In genomic region chr5:115813719-115814118, GRCh38 we compare ENCODE assay signal across 21 cellular contexts. TPM values are rescaled to one million over a fixed set of nuclear protein-coding genes. Genes with fewer than 3 reads are reported as not detected.
DNase-seq lines count a peak whose midpoint lies in the region; ATAC-seq, FAIRE-seq and TF ChIP-seq lines count a peak whose summit lies in the region.
"Had no signal": no experiment of that assay in that cellular context is flagged by ENCODE, and none has a peak within 500 bp of the region (broad histone marks: within the 10 kb centered on the region; RNA-seq: fewer than 3 reads in every experiment).

No MANE protein-coding gene starts in this region.

- 0% methylated on average over 5 of the region's 5 CpGs for WGBS in K562 (ENCODE audit: insufficient coverage, low coverage, missing lambda C conversion rate)

- no peak overlapping the region for H3K4me3 Mint-ChIP-seq in stimulated activated naive CD8-positive, alpha-beta T cell treated with anti-CD3 and anti-CD28 coated beads, Interleukin-15, amount 100 ng/mL, for 72 hours
- H3K4me3 Mint-ChIP-seq in neural crest cell = peak overlapping the region; percentile 99
- H3K4me3 Mint-ChIP-seq: naive thymus-derived CD4-positive, alpha-beta T cell had no signal

- no peak overlapping the region for H2AFZ ChIP-seq in K562 (ENCODE audit: low read depth, low read length)

- in situ Hi-C loops in K562 (cut with MboI) = no loop called here

- ATAC-seq in stimulated activated naive CD8-positive, alpha-beta T cell treated with anti-CD3 and anti-CD28 coated beads, Interleukin-15, amount 100 ng/mL, for 72 hours = peak; percentile 83
- no peak for ATAC-seq in stimulated activated naive CD8-positive, alpha-beta T cell treated with anti-CD3 and anti-CD28 coated beads, Interleukin-15, Interleukin-2, amounts not matched to agents 100 U/mL and 50 U/mL, for 24 hours
- ATAC-seq in K562 (no peak), mucosa of descending colon (no peak), HG03457 (IDR thresholded peaks at IDR 0.05; ENCODE audit: unreplicated experiment) (no peak)
- ATAC-seq: body of pancreas; heart right ventricle; naive thymus-derived CD4-positive, alpha-beta T cell had no signal

- peaks cover 78% of the 10 kb centered on the region for H3K27me3 Mint-ChIP-seq in stimulated activated naive CD8-positive, alpha-beta T cell treated with anti-CD3 and anti-CD28 coated beads, Interleukin-15, amount 100 ng/mL, for 72 hours
- H3K27me3 Mint-ChIP-seq in neural crest cell (ENCODE audit: low read depth) = peaks cover 14% of the 10 kb centered on the region

- H3K4me2 ChIP-seq in K562 (ENCODE audit: insufficient read depth, low read length) = no peak overlapping the region

- H3K4me1 ChIP-seq in K562 (replicated peaks in 1 of 2; ENCODE audit: control insufficient read depth in 2 of 2, insufficient read depth in 2 of 2, low read length in 2 of 2) (no peaks in the 10 kb centered on the region), mucosa of descending colon (ENCODE audit: low read depth) (peaks cover 8% of the 10 kb centered on the region)
- H3K4me1 ChIP-seq: Caco-2, colonic mucosa had no signal

- no peak for TF ChIP-seq RAD21 in K562 (CRISPR knock-in tag; conservative IDR thresholded peaks at IDR 0.05 in 1 of 2, IDR thresholded peaks at IDR 0.05 in 1 of 2)

- H3K27ac Mint-ChIP-seq in stimulated activated naive CD8-positive, alpha-beta T cell treated with anti-CD3 and anti-CD28 coated beads, Interleukin-15, amount 100 ng/mL, for 72 hours = no peak overlapping the region
- H3K27ac Mint-ChIP-seq in neural crest cell (ENCODE audit: unreplicated experiment) = no peak overlapping the region
- H3K27ac Mint-ChIP-seq: IgD-negative memory B cell; naive thymus-derived CD4-positive, alpha-beta T cell had no signal

- CTCF ChIA-PET in K562 (lab: Yijun Ruan, JAX; ENCODE audit: low intra/inter-chr PET ratio) = no interaction called here

- TF ChIP-seq CTCF in K562 (IDR thresholded peaks at IDR 0.05 in 2 of 3, conservative IDR thresholded peaks at IDR 0.05 in 1 of 3; ENCODE audit: insufficient read depth in 2 of 3, low read depth in 1 of 3, low read length in 3 of 3) (no peak), neural crest cell (conservative IDR thresholded peaks at IDR 0.05) (no peak), mucosa of descending colon (IDR thresholded peaks at IDR 0.05) (no peak)

- peaks cover 46% of the 10 kb centered on the region for H3K4me1 Mint-ChIP-seq in stimulated activated naive CD8-positive, alpha-beta T cell treated with anti-CD3 and anti-CD28 coated beads, Interleukin-15, amount 100 ng/mL, for 72 hours
- H3K4me1 Mint-ChIP-seq in neural crest cell = peaks cover 39% of the 10 kb centered on the region

- no peaks in the 10 kb centered on the region for H3K9me1 ChIP-seq in K562 (ENCODE audit: control insufficient read depth, insufficient read depth, low read length)

- no peak for TF ChIP-seq EP300 in K562 (IDR thresholded peaks at IDR 0.05; ENCODE audit: low read length)

- H3K9ac ChIP-seq in K562 (ENCODE audit: insufficient read depth in 1 of 2, low read depth in 2 of 2, low read length in 2 of 2) = no peak overlapping the region

- intact Hi-C loops in K562 (cut with micrococcal nuclease) (no loop called here), mucosa of descending colon (cut with DNase I, micrococcal nuclease) (no loop called here)

- FAIRE-seq in K562 (lab: Jason Lieb, UNC) = peak; percentile 63

- H3K27me3 ChIP-seq in K562 (ENCODE audit: control insufficient read depth in 2 of 2, insufficient read depth in 2 of 2, low read length in 2 of 2) = peaks cover 21 to 27% of the 10 kb centered on the region in 2 experiments; a peak in 4 of 5 replicates

- peak; percentile 37 to 70 for DNase-seq in stimulated activated naive CD8-positive, alpha-beta T cell treated with anti-CD3 and anti-CD28 coated beads, Interleukin-15, amount 100 ng/mL, for 72 hours
- no peak for DNase-seq in stimulated activated naive CD8-positive, alpha-beta T cell treated with anti-CD3 and anti-CD28 coated beads, Interleukin-15, Interleukin-2, amounts not matched to agents 100 U/mL and 50 U/mL, for 24 hours
- DNase-seq in K562 (ENCODE audit: extremely low read depth in 1 of 4, low spot score in 3 of 4) = no peak
- no peak for DNase-seq in neural crest cell (ENCODE audit: low read depth, low spot score)
- DNase-seq in mucosa of descending colon = no peak
- no peak for DNase-seq in COLO668 (lab: John Stamatoyannopoulos, UW; ENCODE audit: unreplicated experiment)
- DNase-seq: activated CD4-positive, CD25-positive, alpha-beta regulatory T cell; activated CD8-positive, alpha-beta memory T cell treated with anti-CD3 and anti-CD28 coated beads, Interleukin-2, amount 50 U/mL, for 48 hours; activated naive CD4-positive, alpha-beta T cell; body of pancreas; Caco-2; colonic mucosa; heart right ventricle; mammary epithelial cell; naive thymus-derived CD4-positive, alpha-beta T cell; NCI-H1930; NK-92 treated with Interleukin-12 subunit alpha and Interleukin-12 subunit beta, amount 100 ng/mL, for 24 hours; spleen; T1000 had no signal

- POLR2A ChIA-PET in K562 (lab: Yijun Ruan, JAX) = no interaction called here

- H3K79me2 ChIP-seq in K562 (ENCODE audit: control insufficient read depth, insufficient read depth, low read length) = no peaks in the 10 kb centered on the region

- H3K36me3 Mint-ChIP-seq in neural crest cell (ENCODE audit: low read depth) = peaks cover 11% of the 10 kb centered on the region
- H3K36me3 Mint-ChIP-seq: IgD-negative memory B cell had no signal

- no peaks in the 10 kb centered on the region for H3K9me3 Mint-ChIP-seq in stimulated activated naive CD8-positive, alpha-beta T cell treated with anti-CD3 and anti-CD28 coated beads, Interleukin-15, amount 100 ng/mL, for 72 hours
- H3K9me3 Mint-ChIP-seq in neural crest cell = no peaks in the 10 kb centered on the region

- H3K27ac ChIP-seq in K562 (ENCODE audit: extremely low read depth, low read depth, low read length) = no peak overlapping the region
- H3K27ac ChIP-seq: body of pancreas, colonic mucosa, heart right ventricle, spleen had no signal

- H3K4me3 ChIP-seq in K562 (no peak overlapping the region), mucosa of descending colon (no peak overlapping the region)
- H3K4me3 ChIP-seq: body of pancreas, colonic mucosa, spleen had no signal

- H3K9me3 ChIP-seq in K562 (replicated peaks; ENCODE audit: control insufficient read depth, insufficient read depth, low read depth, low read length) = peaks cover 4% of the 10 kb centered on the region; the same call in 1 of the 2 replicates
- no peaks in the 10 kb centered on the region for H3K9me3 ChIP-seq in mucosa of descending colon
- H3K9me3 ChIP-seq: body of pancreas, Caco-2, colonic mucosa, heart right ventricle, spleen had no signal

- H3K36me3 ChIP-seq in K562 (ENCODE audit: control insufficient read depth, insufficient read depth, low read length) = no peaks in the 10 kb centered on the region
- no peaks in the 10 kb centered on the region for H3K36me3 ChIP-seq in mucosa of descending colon (ENCODE audit: low read depth)
- H3K36me3 ChIP-seq: colonic mucosa, spleen had no signal

- no peak for TF ChIP-seq POLR2A in K562 (conservative IDR thresholded peaks at IDR 0.05)

- H4K20me1 ChIP-seq in K562 (replicated peaks; ENCODE audit: control insufficient read depth, insufficient read depth, low read length) = no peaks in the 10 kb centered on the region

- BruUV-seq in K562 (replicated peaks; lab: Mats Ljungman, UMichigan) = no TSS peak

RNA-seq across cellular contexts. Expression of gene CDO1, which starts 2.7 kb away (rescaled TPM):
- not detected in 2 replicates for total RNA-seq in K562 (2011; cell fraction: chromatin; rRNA removed; ENCODE audit: low replicate concordance)
- not detected in 2 replicates for total RNA-seq in K562 (2011; cell fraction: nucleolus; rRNA removed)
- not detected in 2 replicates for total RNA-seq in K562 (2011; cell fraction: nucleoplasm; rRNA removed)
- total RNA-seq in K562 (2014; rRNA removed) (not detected in 2 replicates), K562 (2014; rRNA removed; fragmentation: Illumina TruSeq; extraction: Trizol) (not detected in 2 replicates), K562 (2015; rRNA removed; fragmentation: Illumina TruSeq; extraction: Trizol) (not detected in 2 replicates), K562 (2021) (0.22 TPM in 1 of 2 replicates, not detected in the other), neural crest cell (27.6 and 28.9 TPM in 2 replicates), mucosa of descending colon (1 to 10 TPM in 2 of 3 donors, not detected in 1; 2.0 to 3.0 TPM)
- polyA plus RNA-seq in K562 (2011; rRNA removed) (not detected in 2 replicates), K562 (2014; fragmentation: Illumina TruSeq; extraction: Trizol) (not detected in 2 replicates), K562 (2014; fragmentation: Nextera tagmentation; extraction: Ambion mirVana) (not detected), K562 (2014; rRNA removed) (0.16 TPM in 1 of 2 replicates, not detected in the other)
- not detected in 2 replicates for polyA plus RNA-seq in K562 (2011; cell fraction: cytosol; rRNA removed)
- not detected in 2 replicates for polyA plus RNA-seq in K562 (2011; cell fraction: nucleus; rRNA removed)
- polyA plus RNA-seq in K562 (2012) = not detected in 2 replicates
- not detected in 2 replicates for polyA minus RNA-seq in K562 (2011; rRNA and poly(A)+ RNA removed)
- not detected in 2 replicates for polyA minus RNA-seq in K562 (2011; cell fraction: cytosol; rRNA and poly(A)+ RNA removed)
- not detected in 2 replicates for polyA minus RNA-seq in K562 (2011; cell fraction: nucleus; rRNA and poly(A)+ RNA removed)
- total RNA-seq: Caco-2 had no signal
- polyA plus RNA-seq: IgD-negative memory B cell; mammary epithelial cell; naive thymus-derived CD4-positive, alpha-beta T cell had no signal

RNA-seq across cellular contexts. Expression of gene ATG12, which starts 27.6 kb away (rescaled TPM):
- 42.8 and 114 TPM in 2 replicates for total RNA-seq in K562 (2011; cell fraction: chromatin; rRNA removed; ENCODE audit: low replicate concordance)
- 32.2 and 36.6 TPM in 2 replicates for total RNA-seq in K562 (2011; cell fraction: nucleolus; rRNA removed)
- 73.1 and 127 TPM in 2 replicates for total RNA-seq in K562 (2011; cell fraction: nucleoplasm; rRNA removed)
- total RNA-seq in K562 (2014; rRNA removed) (21.6 and 24.4 TPM in 2 replicates), K562 (2014; rRNA removed; fragmentation: Illumina TruSeq; extraction: Trizol) (67.9 and 75.5 TPM in 2 replicates), K562 (2015; rRNA removed; fragmentation: Illumina TruSeq; extraction: Trizol) (46.8 and 57.5 TPM in 2 replicates), K562 (2021) (38.2 and 39.8 TPM in 2 replicates), neural crest cell (52.0 and 56.3 TPM in 2 replicates), mucosa of descending colon (10 to 100 TPM; 31.9 to 39.2 (median 37.5) TPM)
- polyA plus RNA-seq in K562 (2011; rRNA removed) (111 and 132 TPM in 2 replicates), K562 (2014; fragmentation: Illumina TruSeq; extraction: Trizol) (61.3 and 61.7 TPM in 2 replicates), K562 (2014; fragmentation: Nextera tagmentation; extraction: Ambion mirVana) (100 to 1,000 TPM in 1 of 2 experiments, 10 to 100 TPM in 1; 99.6 to 114 TPM), K562 (2014; rRNA removed) (35.0 and 49.8 TPM in 2 replicates)
- 13.2 and 30.0 TPM in 2 replicates for polyA plus RNA-seq in K562 (2011; cell fraction: cytosol; rRNA removed)
- polyA plus RNA-seq in K562 (2011; cell fraction: nucleus; rRNA removed) = 48.6 and 59.5 TPM in 2 replicates
- polyA plus RNA-seq in K562 (2012) = 48.7 and 50.9 TPM in 2 replicates
- 76.9 and 91.9 TPM in 2 replicates for polyA minus RNA-seq in K562 (2011; rRNA and poly(A)+ RNA removed)
- polyA minus RNA-seq in K562 (2011; cell fraction: cytosol; rRNA and poly(A)+ RNA removed) = 22.7 and 23.1 TPM in 2 replicates
- 67.0 and 108 TPM in 2 replicates for polyA minus RNA-seq in K562 (2011; cell fraction: nucleus; rRNA and poly(A)+ RNA removed)

RNA-seq across cellular contexts. Expression of gene AP3S1, which starts 28.0 kb away (rescaled TPM):
- 4.4 and 27.1 TPM in 2 replicates for total RNA-seq in K562 (2011; cell fraction: chromatin; rRNA removed; ENCODE audit: low replicate concordance)
- 2.3 and 3.3 TPM in 2 replicates for total RNA-seq in K562 (2011; cell fraction: nucleolus; rRNA removed)
- total RNA-seq in K562 (2011; cell fraction: nucleoplasm; rRNA removed) = 17.5 and 21.0 TPM in 2 replicates
- total RNA-seq in K562 (2014; rRNA removed) (48.5 and 50.2 TPM in 2 replicates), K562 (2014; rRNA removed; fragmentation: Illumina TruSeq; extraction: Trizol) (106 and 112 TPM in 2 replicates), K562 (2015; rRNA removed; fragmentation: Illumina TruSeq; extraction: Trizol) (88.2 and 95.9 TPM in 2 replicates), K562 (2021) (67.3 and 72.1 TPM in 2 replicates), neural crest cell (61.4 and 74.9 TPM in 2 replicates), mucosa of descending colon (10 to 100 TPM; 75.5 to 94.8 (median 76.2) TPM)
- polyA plus RNA-seq in K562 (2011; rRNA removed) (43.1 and 69.8 TPM in 2 replicates), K562 (2014; fragmentation: Illumina TruSeq; extraction: Trizol) (84.1 and 101 TPM in 2 replicates), K562 (2014; fragmentation: Nextera tagmentation; extraction: Ambion mirVana) (10 to 100 TPM; 46.1 to 46.3 TPM), K562 (2014; rRNA removed) (67.1 and 86.1 TPM in 2 replicates)
- 6.5 and 22.8 TPM in 2 replicates for polyA plus RNA-seq in K562 (2011; cell fraction: cytosol; rRNA removed)
- 5.5 and 11.3 TPM in 2 replicates for polyA plus RNA-seq in K562 (2011; cell fraction: nucleus; rRNA removed)
- 53.5 and 60.6 TPM in 2 replicates for polyA plus RNA-seq in K562 (2012)
- 45.2 and 45.3 TPM in 2 replicates for polyA minus RNA-seq in K562 (2011; rRNA and poly(A)+ RNA removed)
- 8.8 and 17.3 TPM in 2 replicates for polyA minus RNA-seq in K562 (2011; cell fraction: cytosol; rRNA and poly(A)+ RNA removed)
- polyA minus RNA-seq in K562 (2011; cell fraction: nucleus; rRNA and poly(A)+ RNA removed) = 12.0 and 17.4 TPM in 2 replicates

Comparison
In these comparisons a context has a peak if more than half of its experiments do, and no peak if none do; other contexts are left out.
1. DNase-seq: peak in stimulated activated naive CD8-positive, alpha-beta T cell treated with anti-CD3 and anti-CD28 coated beads, Interleukin-15, amount 100 ng/mL, for 72 hours (2 of 2); none in stimulated activated naive CD8-positive, alpha-beta T cell treated with anti-CD3 and anti-CD28 coated beads, Interleukin-15, Interleukin-2, amounts not matched to agents 100 U/mL and 50 U/mL, for 24 hours (single experiment), K562 (0 of 4), neural crest cell (single experiment), mucosa of descending colon (0 of 3) and COLO668 (single experiment).